ENCODE assay signal across 9 cellular contexts in the genomic region with DNA sequence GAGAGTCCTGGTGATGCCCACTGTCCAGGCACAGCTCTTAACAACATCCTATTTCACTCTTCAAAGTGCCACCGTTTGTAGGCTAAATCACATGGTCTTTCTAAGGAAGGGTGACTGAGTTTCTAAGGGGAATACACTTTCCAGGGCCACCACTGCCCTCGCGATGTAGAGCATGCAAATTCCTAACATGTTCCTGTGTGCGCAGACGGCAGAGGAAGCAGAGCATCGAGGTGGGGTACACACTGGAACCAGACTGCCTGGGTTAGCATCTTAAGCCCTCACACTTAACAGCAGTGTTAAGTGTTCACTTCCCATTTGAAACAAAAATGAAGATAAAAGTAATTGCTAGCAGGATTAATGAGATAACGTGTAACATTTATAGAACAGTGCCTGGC. TPM values are rescaled to one million over a fixed set of nuclear protein-coding genes. Genes with fewer than 3 reads are reported as not detected.
A peak's percentile ranks its signal among the peaks of the same experiment; 100 is the strongest.
DNase-seq lines count a peak whose midpoint lies in the region; ATAC-seq and TF ChIP-seq lines count a peak whose summit lies in the region.
"Had no signal": no experiment of that assay in that cellular context is flagged by ENCODE, and none has a peak within 500 bp of the region (broad histone marks: within the 10 kb centered on the region; RNA-seq: fewer than 3 reads in every experiment).

No MANE protein-coding gene starts in this region.

- no peak for ATAC-seq in gastrocnemius medialis

- H3K36me3 ChIP-seq in gastrocnemius medialis (no peaks in the 10 kb centered on the region), H7 (replicated peaks; ENCODE audit: control insufficient read depth, insufficient read depth, low read length) (no peaks in the 10 kb centered on the region)

- H3K4me1 ChIP-seq in gastrocnemius medialis: peaks cover 60 to 73% of the 10 kb centered on the region in 2 donors

- H3K27ac ChIP-seq in gastrocnemius medialis: peak overlapping the region; percentile 40 to 96 (median 72)

- DNase-seq in GM12864 (ENCODE audit: low read depth) (no peak), NCI-H526 treated with DMSO at 0.1 percent for 48 hours (lab: John Stamatoyannopoulos, UW) (peak; percentile 59), dermis blood vessel endothelial cell (peak; percentile 26), gastrocnemius medialis (no peak), H7 (no peak), HuH-7 (ENCODE audit: low spot score) (no peak)
- no peak for DNase-seq in activated CD8-positive, alpha-beta memory T cell treated with anti-CD3 and anti-CD28 coated beads, Interleukin-2, amount 50 U/mL, for 4 hours
- DNase-seq: hypothalamus, NCI-H1930 had no signal

- in situ Hi-C loops in gastrocnemius medialis (cut with MboI; ENCODE audit: low sequenced_read_pairs in 4 of 4): no loop called here

- H3K4me3 ChIP-seq in GM12864 (ENCODE audit: low read depth, low read length): peak overlapping the region; percentile 95
- no peak overlapping the region for H3K4me3 ChIP-seq in gastrocnemius medialis
- no peak overlapping the region for H3K4me3 ChIP-seq in H7 (ENCODE audit: insufficient read depth, low read depth, low read length)

- no peak for TF ChIP-seq POLR2A in gastrocnemius medialis (IDR thresholded peaks at IDR 0.05)

- H3K27me3 ChIP-seq in gastrocnemius medialis: no peaks in the 10 kb centered on the region
- no peaks in the 10 kb centered on the region; the same call in 1 of the 2 replicates for H3K27me3 ChIP-seq in H7 (ENCODE audit: control insufficient read depth, insufficient read depth, low read length)

- TF ChIP-seq CTCF in GM12864 (IDR thresholded peaks at IDR 0.05; ENCODE audit: low read depth, low read length, missing control alignments): no peak
- no peak for TF ChIP-seq CTCF in gastrocnemius medialis (IDR thresholded peaks at IDR 0.05 in 4 of 5, conservative IDR thresholded peaks at IDR 0.05 in 1 of 5)

- H3K9me3 ChIP-seq in gastrocnemius medialis: no peaks in the 10 kb centered on the region

- intact Hi-C loops in gastrocnemius medialis (cut with DNase I; ENCODE audit: low total_unique reads): no loop called here

RNA-seq across cellular contexts. Expression of a gene that starts 3.0 kb away (rescaled TPM):
- 140 and 171 TPM in 2 replicates for total RNA-seq in dermis blood vessel endothelial cell
- total RNA-seq in gastrocnemius medialis: 10 to 100 TPM; 17.3 to 27.9 (median 26.5) TPM
- total RNA-seq in H7 (2014; rRNA removed; shearing (Covaris generic)): 87.1 and 103 TPM in 2 replicates

Comparison
In these comparisons a context has a peak if more than half of its experiments do, and no peak if none do; other contexts are left out.
1. DNase-seq: peak in NCI-H526 treated with DMSO at 0.1 percent for 48 hours (single experiment) and dermis blood vessel endothelial cell (single experiment); none in GM12864 (single experiment), gastrocnemius medialis (0 of 2), H7 (single experiment), HuH-7 (single experiment) and activated CD8-positive, alpha-beta memory T cell treated with anti-CD3 and anti-CD28 coated beads, Interleukin-2, amount 50 U/mL, for 4 hours (single experiment).